ENCODE assay signal across 8 cellular contexts in the genomic region with DNA sequence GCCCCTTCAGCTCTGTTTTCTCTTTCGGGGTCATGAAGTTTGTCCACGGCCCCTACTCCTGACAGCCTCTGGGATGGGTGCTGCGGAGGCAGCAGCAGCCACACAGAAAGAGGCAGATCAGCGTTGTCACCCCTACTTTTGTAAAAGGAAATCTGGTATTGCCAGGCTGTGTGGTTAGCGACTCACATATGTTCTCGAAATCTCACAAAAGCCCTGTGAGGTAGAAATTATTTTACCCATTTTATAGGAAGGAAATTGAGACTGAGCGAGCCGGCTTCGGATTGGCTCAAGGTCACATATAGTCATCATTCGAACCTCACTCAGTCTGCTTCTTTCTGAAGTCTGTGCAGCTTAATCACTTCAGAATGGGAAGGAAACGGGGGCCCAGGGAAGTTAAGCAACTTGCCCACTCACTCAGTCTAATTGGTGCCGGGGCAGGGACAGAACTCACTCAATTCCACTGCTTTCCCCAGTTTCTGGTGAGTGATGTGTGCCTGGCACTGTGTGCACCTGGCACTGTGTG. TPM values are rescaled to one million over a fixed set of nuclear protein-coding genes. Genes with fewer than 3 reads are reported as not detected.
DNase-seq lines count a peak whose midpoint lies in the region; ATAC-seq, FAIRE-seq and TF ChIP-seq lines count a peak whose summit lies in the region.

No MANE protein-coding gene starts in this region.

- DNase-seq in GM19239 (ENCODE audit: insufficient read length, low spot score): no peak
- DNase-seq in SK-N-MC (ENCODE audit: low read depth, low spot score): no peak
- peak; percentile 46 for DNase-seq in mammary epithelial cell
- DNase-seq in left lobe of liver (ENCODE audit: low spot score): no peak
- no peak for DNase-seq in stimulated activated effector memory CD8-positive, alpha-beta T cell treated with anti-CD3 and anti-CD28 coated beads, Interleukin-12 subunit alpha, Interleukin-12 subunit beta, amount 100 ng/mL, for 72 hours (ENCODE audit: low spot score in 2 of 2)
- DNase-seq in NCI-H526 treated with DMSO at 0.1 percent for 48 hours (lab: John Stamatoyannopoulos, UW): no peak
- no peak for DNase-seq in D341Med (ENCODE audit: low spot score)

- H3K4me2 ChIP-seq in mammary epithelial cell (ENCODE audit: insufficient read depth, low read depth, low read length): peak overlapping the region; percentile 96

- peaks cover 17% of the 10 kb centered on the region for H3K4me1 ChIP-seq in mammary epithelial cell (ENCODE audit: insufficient read depth, low read length)

- TF ChIP-seq CTCF in mammary epithelial cell (conservative IDR thresholded peaks at IDR 0.05 in 1 of 2, IDR thresholded peaks at IDR 0.05 in 1 of 2; ENCODE audit: extremely low read depth in 1 of 2, insufficient read depth in 1 of 2, low read depth in 1 of 2, low read length in 2 of 2): no peak

- no peaks in the 10 kb centered on the region for H3K27me3 ChIP-seq in mammary epithelial cell (ENCODE audit: insufficient read depth, low read length)

- peaks cover 17% of the 10 kb centered on the region for H3K4me1 Mint-ChIP-seq in stimulated activated effector memory CD8-positive, alpha-beta T cell treated with anti-CD3 and anti-CD28 coated beads, Interleukin-12 subunit alpha, Interleukin-12 subunit beta, amount 100 ng/mL, for 72 hours

- CTCF ChIA-PET in mammary epithelial cell (lab: Charles Lee; ENCODE audit: low non-redundant PET): no interaction called here

- H3K4me3 ChIP-seq in SK-N-MC: peak overlapping the region; percentile 82
- H3K4me3 ChIP-seq in mammary epithelial cell (replicated peaks in 1 of 3; ENCODE audit: insufficient read depth in 1 of 3, low read depth in 2 of 3, low read length in 3 of 3): peak overlapping the region; percentile 41 to 91 (median 87)

- FAIRE-seq in GM19239 (lab: Jason Lieb, UNC): peak; percentile 84

- ATAC-seq in left lobe of liver: peak; percentile 2
- peak; percentile 57 for ATAC-seq in stimulated activated effector memory CD8-positive, alpha-beta T cell treated with anti-CD3 and anti-CD28 coated beads, Interleukin-12 subunit alpha, Interleukin-12 subunit beta, amount 100 ng/mL, for 72 hours
- no peak for ATAC-seq in GM18505 (IDR thresholded peaks at IDR 0.05; ENCODE audit: unreplicated experiment)

- peak overlapping the region; percentile 77 for H3K27ac ChIP-seq in SK-N-MC
- no peak overlapping the region for H3K27ac ChIP-seq in mammary epithelial cell (ENCODE audit: insufficient read depth, low read depth, low read length)

- no peaks in the 10 kb centered on the region for H4K20me1 ChIP-seq in mammary epithelial cell (ENCODE audit: insufficient read depth, low read length)

- dilution Hi-C loops in mammary epithelial cell (cut with HindIII; ENCODE audit: low sequenced_read_pairs): no loop called here

- H3K9ac ChIP-seq in SK-N-MC (ENCODE audit: insufficient read length): peak overlapping the region; percentile 97
- no peak overlapping the region for H3K9ac ChIP-seq in mammary epithelial cell (ENCODE audit: insufficient read depth, low read length)

- intact Hi-C loops in mammary epithelial cell (cut with micrococcal nuclease): loop anchor here (2.0 to 5.0 kb wide), 2 partner anchors 16 to 523 kb away; a partner anchor contains a TSS

- peak overlapping the region; percentile 52 for H3K27ac Mint-ChIP-seq in stimulated activated effector memory CD8-positive, alpha-beta T cell treated with anti-CD3 and anti-CD28 coated beads, Interleukin-12 subunit alpha, Interleukin-12 subunit beta, amount 100 ng/mL, for 72 hours

- no peaks in the 10 kb centered on the region for H3K9me3 Mint-ChIP-seq in stimulated activated effector memory CD8-positive, alpha-beta T cell treated with anti-CD3 and anti-CD28 coated beads, Interleukin-12 subunit alpha, Interleukin-12 subunit beta, amount 100 ng/mL, for 72 hours

- H3K36me3 ChIP-seq in SK-N-MC (ENCODE audit: insufficient read depth, low read length) (peaks cover 19% of the 10 kb centered on the region), mammary epithelial cell (ENCODE audit: insufficient read depth, low read length) (peaks cover under 1% of the 10 kb centered on the region)

- H3K9me3 ChIP-seq in SK-N-MC (ENCODE audit: low read depth, low read length) (no peaks in the 10 kb centered on the region), mammary epithelial cell (replicated peaks; ENCODE audit: insufficient read depth, low read length) (no peaks in the 10 kb centered on the region)

- BruUV-seq in mammary epithelial cell (replicated peaks; lab: Mats Ljungman, UMichigan): no TSS peak

- H3K79me2 ChIP-seq in mammary epithelial cell (ENCODE audit: insufficient read depth, low read length): peaks cover 29% of the 10 kb centered on the region

- in situ Hi-C loops in mammary epithelial cell (cut with MboI; ENCODE audit: low sequenced_read_pairs in 2 of 2): loop anchor here in 1 of 2 donors (5.0 kb wide), 1 partner anchor 33 kb away; no protein-coding TSS in a partner anchor

- H3K4me3 Mint-ChIP-seq in stimulated activated effector memory CD8-positive, alpha-beta T cell treated with anti-CD3 and anti-CD28 coated beads, Interleukin-12 subunit alpha, Interleukin-12 subunit beta, amount 100 ng/mL, for 72 hours: peak overlapping the region; percentile 52

- H3K36me3 Mint-ChIP-seq in stimulated activated effector memory CD8-positive, alpha-beta T cell treated with anti-CD3 and anti-CD28 coated beads, Interleukin-12 subunit alpha, Interleukin-12 subunit beta, amount 100 ng/mL, for 72 hours: no peaks in the 10 kb centered on the region

- H2AFZ ChIP-seq in mammary epithelial cell (ENCODE audit: low read depth, low read length): peak overlapping the region; percentile 84

- 42% methylated on average over 11 of the region's 12 CpGs for whole genome bisulfite sequencing in mammary epithelial cell (ENCODE audit: low coverage, missing lambda C conversion rate)

- TF ChIP-seq POLR2A in GM18505 (IDR thresholded peaks at IDR 0.05; ENCODE audit: borderline replicate concordance, extremely low read depth, insufficient read depth, insufficient read length): no peak

RNA-seq across cellular contexts. Expression of a gene that starts 1.1 kb away (rescaled TPM):
- total RNA-seq in mammary epithelial cell: 100 to 1,000 TPM in 1 of 2 donors, 10 to 100 TPM in 1; 88.4 to 123 TPM
- polyA plus RNA-seq in mammary epithelial cell: 74.7 TPM
- 44.0 TPM for polyA minus RNA-seq in mammary epithelial cell
- total RNA-seq in left lobe of liver: 22.6 TPM

RNA-seq across cellular contexts. Expression of a gene that starts 53.6 kb away (rescaled TPM):
- total RNA-seq in mammary epithelial cell (10 to 100 TPM; 19.4 to 62.2 TPM), left lobe of liver (8.9 TPM)
- 6.1 TPM for polyA plus RNA-seq in mammary epithelial cell
- 50.2 TPM for polyA minus RNA-seq in mammary epithelial cell
